Comparison of ENCODE assay signal across 15 cellular contexts in the genomic region with DNA sequence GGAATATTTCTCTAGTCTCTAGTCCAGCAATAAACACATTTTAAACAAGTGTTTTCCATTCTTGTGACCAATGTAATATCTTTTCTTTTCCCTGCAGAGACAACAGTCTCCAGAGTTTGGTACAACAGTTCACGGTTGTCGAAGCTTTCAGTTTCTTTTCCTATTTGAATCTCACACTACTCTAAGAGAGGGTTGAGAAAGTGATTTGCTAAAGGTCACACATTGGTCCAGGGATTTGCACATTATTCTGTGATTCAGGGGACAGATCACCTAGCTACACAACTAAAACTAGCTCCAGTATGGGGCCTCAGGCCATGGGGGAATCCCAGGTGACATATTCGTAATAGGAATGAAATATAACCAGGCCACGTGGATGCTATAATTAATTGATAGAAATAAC. TPM values are rescaled to one million over a fixed set of nuclear protein-coding genes. Genes with fewer than 3 reads are reported as not detected.
A peak's percentile ranks its signal among the peaks of the same experiment; 100 is the strongest.
DNase-seq lines count a peak whose midpoint lies in the region; ATAC-seq, FAIRE-seq and TF ChIP-seq lines count a peak whose summit lies in the region.
"Had no signal": no experiment of that assay in that cellular context is flagged by ENCODE, and none has a peak within 500 bp of the region (broad histone marks: within the 10 kb centered on the region; RNA-seq: fewer than 3 reads in every experiment).

No MANE protein-coding gene starts in this region.

- FAIRE-seq in GM12891 (lab: Jason Lieb, UNC): peak; percentile 74

- POLR2A ChIA-PET in WTC11 (lab: Charles Lee): no interaction called here

- no peak overlapping the region for H3K4me3 Mint-ChIP-seq in WTC11
- H3K4me3 Mint-ChIP-seq: activated CD4-positive, alpha-beta memory T cell treated with anti-CD3 and anti-CD28 coated beads for 36 hours; activated naive CD4-positive, alpha-beta T cell treated with anti-CD3 and anti-CD28 coated beads, Interleukin-2, amount 50 U/mL, for 24 hours; mesothelial cell of epicardium had no signal

- H3K4me1 Mint-ChIP-seq in WTC11: peaks cover 3% of the 10 kb centered on the region; the same call in 1 of the 2 replicates
- H3K4me1 Mint-ChIP-seq: activated naive CD4-positive, alpha-beta T cell treated with anti-CD3 and anti-CD28 coated beads, Interleukin-2, amount 50 U/mL, for 24 hours; mesothelial cell of epicardium had no signal

- no peaks in the 10 kb centered on the region for H3K27me3 Mint-ChIP-seq in WTC11 (ENCODE audit: low read depth)

- ATAC-seq in GM19452 (IDR thresholded peaks at IDR 0.05; ENCODE audit: unreplicated experiment): peak; percentile 57
- ATAC-seq in HG02798 (IDR thresholded peaks at IDR 0.05; ENCODE audit: poor library complexity, unreplicated experiment): peak; percentile 67
- peak; percentile 53 for ATAC-seq in HG03565 (IDR thresholded peaks at IDR 0.05; ENCODE audit: unreplicated experiment)
- ATAC-seq in HG02970 (IDR thresholded peaks at IDR 0.05; ENCODE audit: low FRiP score, unreplicated experiment): no peak
- no peak for ATAC-seq in WTC11
- ATAC-seq: psoas muscle had no signal

- no peak for TF ChIP-seq CTCF in WTC11 (IDR thresholded peaks at IDR 0.05)

- peaks cover 10% of the 10 kb centered on the region; the same call in 1 of the 2 replicates for H3K36me3 Mint-ChIP-seq in WTC11
- H3K36me3 Mint-ChIP-seq: activated CD4-positive, alpha-beta memory T cell treated with anti-CD3 and anti-CD28 coated beads for 36 hours; mesothelial cell of epicardium had no signal

- no peak overlapping the region for H3K27ac Mint-ChIP-seq in WTC11
- H3K27ac Mint-ChIP-seq: activated CD4-positive, alpha-beta memory T cell treated with anti-CD3 and anti-CD28 coated beads for 36 hours; activated naive CD4-positive, alpha-beta T cell treated with anti-CD3 and anti-CD28 coated beads, Interleukin-2, amount 50 U/mL, for 24 hours; mesothelial cell of epicardium had no signal

- no peak for TF ChIP-seq POLR2A in GM12891 (IDR thresholded peaks at IDR 0.05; ENCODE audit: low read depth, low read length)

- CTCF ChIA-PET in WTC11 (lab: Charles Lee): interaction anchor here (0.9 kb wide), 1 partner anchor 18 kb away, joined by 3 read pairs; no protein-coding TSS in a partner anchor

- DNase-seq in GM12891 (ENCODE audit: insufficient read length, low spot score): no peak
- no peak for DNase-seq in WTC11 (ENCODE audit: low spot score)
- DNase-seq in NCI-H510A (lab: John Stamatoyannopoulos, UW): no peak
- DNase-seq in HCEC 1CT: no peak
- DNase-seq: activated CD4-positive, alpha-beta memory T cell treated with anti-CD3 and anti-CD28 coated beads for 36 hours; DMS79; esophagus squamous epithelium; NCI-H1436; psoas muscle had no signal

- H3K9me3 Mint-ChIP-seq in WTC11: peaks cover 12% of the 10 kb centered on the region

TF ChIP-seq in GM12891, 5 proteins besides CTCF, POLR2A, EP300 and RAD21:
- TF ChIP-seq POU2F2 (IDR thresholded peaks at IDR 0.05; ENCODE audit: low read depth, low read length) (no peak), SPI1 (IDR thresholded peaks at IDR 0.05; ENCODE audit: low read depth, low read length) (no peak), POLR2AphosphoS5 (IDR thresholded peaks at IDR 0.05; ENCODE audit: low read depth, low read length) (no peak), PAX5 (IDR thresholded peaks at IDR 0.05; ENCODE audit: insufficient read depth, low read length, severe bottlenecking) (no peak), TAF1 (IDR thresholded peaks at IDR 0.05; ENCODE audit: low read depth, low read length) (no peak)

TF ChIP-seq in WTC11, 78 proteins besides CTCF, POLR2A, EP300 and RAD21 (continues in another document):
- no peak for TF ChIP-seq NR1H2 (CRISPR knock-in tag; IDR thresholded peaks at IDR 0.05)
- TF ChIP-seq, protein P1, sequence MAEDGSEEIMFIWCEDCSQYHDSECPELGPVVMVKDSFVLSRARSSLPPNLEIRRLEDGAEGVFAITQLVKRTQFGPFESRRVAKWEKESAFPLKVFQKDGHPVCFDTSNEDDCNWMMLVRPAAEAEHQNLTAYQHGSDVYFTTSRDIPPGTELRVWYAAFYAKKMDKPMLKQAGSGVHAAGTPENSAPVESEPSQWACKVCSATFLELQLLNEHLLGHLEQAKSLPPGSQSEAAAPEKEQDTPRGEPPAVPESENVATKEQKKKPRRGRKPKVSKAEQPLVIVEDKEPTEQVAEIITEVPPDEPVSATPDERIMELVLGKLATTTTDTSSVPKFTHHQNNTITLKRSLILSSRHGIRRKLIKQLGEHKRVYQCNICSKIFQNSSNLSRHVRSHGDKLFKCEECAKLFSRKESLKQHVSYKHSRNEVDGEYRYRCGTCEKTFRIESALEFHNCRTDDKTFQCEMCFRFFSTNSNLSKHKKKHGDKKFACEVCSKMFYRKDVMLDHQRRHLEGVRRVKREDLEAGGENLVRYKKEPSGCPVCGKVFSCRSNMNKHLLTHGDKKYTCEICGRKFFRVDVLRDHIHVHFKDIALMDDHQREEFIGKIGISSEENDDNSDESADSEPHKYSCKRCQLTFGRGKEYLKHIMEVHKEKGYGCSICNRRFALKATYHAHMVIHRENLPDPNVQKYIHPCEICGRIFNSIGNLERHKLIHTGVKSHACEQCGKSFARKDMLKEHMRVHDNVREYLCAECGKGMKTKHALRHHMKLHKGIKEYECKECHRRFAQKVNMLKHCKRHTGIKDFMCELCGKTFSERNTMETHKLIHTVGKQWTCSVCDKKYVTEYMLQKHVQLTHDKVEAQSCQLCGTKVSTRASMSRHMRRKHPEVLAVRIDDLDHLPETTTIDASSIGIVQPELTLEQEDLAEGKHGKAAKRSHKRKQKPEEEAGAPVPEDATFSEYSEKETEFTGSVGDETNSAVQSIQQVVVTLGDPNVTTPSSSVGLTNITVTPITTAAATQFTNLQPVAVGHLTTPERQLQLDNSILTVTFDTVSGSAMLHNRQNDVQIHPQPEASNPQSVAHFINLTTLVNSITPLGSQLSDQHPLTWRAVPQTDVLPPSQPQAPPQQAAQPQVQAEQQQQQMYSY (CRISPR knock-in tag; IDR thresholded peaks at IDR 0.05): no peak
- TF ChIP-seq, protein P2, sequence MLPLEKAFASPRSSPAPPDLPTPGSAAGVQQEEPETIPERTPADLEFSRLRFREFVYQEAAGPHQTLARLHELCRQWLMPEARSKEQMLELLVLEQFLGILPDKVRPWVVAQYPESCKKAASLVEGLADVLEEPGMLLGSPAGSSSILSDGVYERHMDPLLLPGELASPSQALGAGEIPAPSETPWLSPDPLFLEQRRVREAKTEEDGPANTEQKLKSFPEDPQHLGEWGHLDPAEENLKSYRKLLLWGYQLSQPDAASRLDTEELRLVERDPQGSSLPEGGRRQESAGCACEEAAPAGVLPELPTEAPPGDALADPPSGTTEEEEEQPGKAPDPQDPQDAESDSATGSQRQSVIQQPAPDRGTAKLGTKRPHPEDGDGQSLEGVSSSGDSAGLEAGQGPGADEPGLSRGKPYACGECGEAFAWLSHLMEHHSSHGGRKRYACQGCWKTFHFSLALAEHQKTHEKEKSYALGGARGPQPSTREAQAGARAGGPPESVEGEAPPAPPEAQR (CRISPR knock-in tag; IDR thresholded peaks at IDR 0.05): no peak
- TF ChIP-seq, protein P3, sequence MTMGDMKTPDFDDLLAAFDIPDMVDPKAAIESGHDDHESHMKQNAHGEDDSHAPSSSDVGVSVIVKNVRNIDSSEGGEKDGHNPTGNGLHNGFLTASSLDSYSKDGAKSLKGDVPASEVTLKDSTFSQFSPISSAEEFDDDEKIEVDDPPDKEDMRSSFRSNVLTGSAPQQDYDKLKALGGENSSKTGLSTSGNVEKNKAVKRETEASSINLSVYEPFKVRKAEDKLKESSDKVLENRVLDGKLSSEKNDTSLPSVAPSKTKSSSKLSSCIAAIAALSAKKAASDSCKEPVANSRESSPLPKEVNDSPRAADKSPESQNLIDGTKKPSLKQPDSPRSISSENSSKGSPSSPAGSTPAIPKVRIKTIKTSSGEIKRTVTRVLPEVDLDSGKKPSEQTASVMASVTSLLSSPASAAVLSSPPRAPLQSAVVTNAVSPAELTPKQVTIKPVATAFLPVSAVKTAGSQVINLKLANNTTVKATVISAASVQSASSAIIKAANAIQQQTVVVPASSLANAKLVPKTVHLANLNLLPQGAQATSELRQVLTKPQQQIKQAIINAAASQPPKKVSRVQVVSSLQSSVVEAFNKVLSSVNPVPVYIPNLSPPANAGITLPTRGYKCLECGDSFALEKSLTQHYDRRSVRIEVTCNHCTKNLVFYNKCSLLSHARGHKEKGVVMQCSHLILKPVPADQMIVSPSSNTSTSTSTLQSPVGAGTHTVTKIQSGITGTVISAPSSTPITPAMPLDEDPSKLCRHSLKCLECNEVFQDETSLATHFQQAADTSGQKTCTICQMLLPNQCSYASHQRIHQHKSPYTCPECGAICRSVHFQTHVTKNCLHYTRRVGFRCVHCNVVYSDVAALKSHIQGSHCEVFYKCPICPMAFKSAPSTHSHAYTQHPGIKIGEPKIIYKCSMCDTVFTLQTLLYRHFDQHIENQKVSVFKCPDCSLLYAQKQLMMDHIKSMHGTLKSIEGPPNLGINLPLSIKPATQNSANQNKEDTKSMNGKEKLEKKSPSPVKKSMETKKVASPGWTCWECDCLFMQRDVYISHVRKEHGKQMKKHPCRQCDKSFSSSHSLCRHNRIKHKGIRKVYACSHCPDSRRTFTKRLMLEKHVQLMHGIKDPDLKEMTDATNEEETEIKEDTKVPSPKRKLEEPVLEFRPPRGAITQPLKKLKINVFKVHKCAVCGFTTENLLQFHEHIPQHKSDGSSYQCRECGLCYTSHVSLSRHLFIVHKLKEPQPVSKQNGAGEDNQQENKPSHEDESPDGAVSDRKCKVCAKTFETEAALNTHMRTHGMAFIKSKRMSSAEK (CRISPR knock-in tag; IDR thresholded peaks at IDR 0.05; ENCODE audit: borderline replicate concordance): no peak
- TF ChIP-seq, protein P4, sequence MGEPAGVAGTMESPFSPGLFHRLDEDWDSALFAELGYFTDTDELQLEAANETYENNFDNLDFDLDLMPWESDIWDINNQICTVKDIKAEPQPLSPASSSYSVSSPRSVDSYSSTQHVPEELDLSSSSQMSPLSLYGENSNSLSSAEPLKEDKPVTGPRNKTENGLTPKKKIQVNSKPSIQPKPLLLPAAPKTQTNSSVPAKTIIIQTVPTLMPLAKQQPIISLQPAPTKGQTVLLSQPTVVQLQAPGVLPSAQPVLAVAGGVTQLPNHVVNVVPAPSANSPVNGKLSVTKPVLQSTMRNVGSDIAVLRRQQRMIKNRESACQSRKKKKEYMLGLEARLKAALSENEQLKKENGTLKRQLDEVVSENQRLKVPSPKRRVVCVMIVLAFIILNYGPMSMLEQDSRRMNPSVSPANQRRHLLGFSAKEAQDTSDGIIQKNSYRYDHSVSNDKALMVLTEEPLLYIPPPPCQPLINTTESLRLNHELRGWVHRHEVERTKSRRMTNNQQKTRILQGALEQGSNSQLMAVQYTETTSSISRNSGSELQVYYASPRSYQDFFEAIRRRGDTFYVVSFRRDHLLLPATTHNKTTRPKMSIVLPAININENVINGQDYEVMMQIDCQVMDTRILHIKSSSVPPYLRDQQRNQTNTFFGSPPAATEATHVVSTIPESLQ (CRISPR knock-in tag; IDR thresholded peaks at IDR 0.05): no peak
- no peak for TF ChIP-seq ZNF263 (CRISPR knock-in tag; IDR thresholded peaks at IDR 0.05; ENCODE audit: low read depth)
- no peak for TF ChIP-seq SMAD3 (CRISPR knock-in tag; IDR thresholded peaks at IDR 0.05; ENCODE audit: borderline replicate concordance)

RNA-seq across cellular contexts. Expression of a gene that starts 13.7 kb away (rescaled TPM):
- 4.8 TPM for polyA plus RNA-seq in GM12891 (2012; ENCODE audit: low read depth, missing spikeins)
- total RNA-seq in WTC11 (2021): 1.6 to 1.8 TPM (median 1.6 TPM) in 3 replicates
- total RNA-seq: activated CD4-positive, alpha-beta memory T cell treated with anti-CD3 and anti-CD28 coated beads for 36 hours had no signal

Comparison
In these comparisons a context has a peak if more than half of its experiments do, and no peak if none do; other contexts are left out.
1. ATAC-seq: peak in GM19452 (single experiment), HG02798 (single experiment) and HG03565 (single experiment); none in HG02970 (single experiment) and WTC11 (single experiment).